ENCODE assay signal across 9 cellular contexts in the genomic region with DNA sequence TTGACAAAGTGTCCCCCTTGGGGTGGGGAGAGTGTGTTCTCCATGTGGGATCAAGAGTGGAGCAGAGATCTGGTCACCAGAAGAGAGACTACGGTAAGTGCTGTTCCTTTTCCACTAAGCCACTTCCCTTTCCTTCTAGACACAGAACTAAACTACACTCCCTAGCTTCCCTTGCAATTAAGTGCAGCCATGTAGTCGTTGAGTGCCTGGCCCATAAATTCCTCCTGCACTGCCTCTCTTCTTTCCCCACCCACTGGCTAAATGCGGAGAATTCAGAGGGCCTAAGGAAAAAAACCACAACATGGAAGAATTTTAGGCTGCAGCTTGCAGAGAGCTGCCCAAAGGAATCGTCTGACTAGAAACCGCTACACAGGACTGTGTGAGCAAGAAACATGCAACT. TPM values are rescaled to one million over a fixed set of nuclear protein-coding genes. Genes with fewer than 3 reads are reported as not detected.
A peak's percentile ranks its signal among the peaks of the same experiment; 100 is the strongest.
DNase-seq lines count a peak whose midpoint lies in the region; ATAC-seq and TF ChIP-seq lines count a peak whose summit lies in the region.
"Had no signal": no experiment of that assay in that cellular context is flagged by ENCODE, and none has a peak within 500 bp of the region (broad histone marks: within the 10 kb centered on the region; RNA-seq: fewer than 3 reads in every experiment).

No MANE protein-coding gene starts in this region.

- ATAC-seq in activated CD8-positive, alpha-beta T cell treated with anti-CD3 and anti-CD28 coated beads, Interleukin-2, amount 10 ng/mL, durations not matched to agents 7 days and 5 days = no peak
- ATAC-seq: esophagus mucosa had no signal

- H3K36me3 ChIP-seq in BJ (ENCODE audit: control insufficient read depth, insufficient read depth, low read length) (0 out of 2 replicates have a peak, but pooled peaks cover 1% of the 10 kb centered on the region), HUES48 (ENCODE audit: control insufficient read depth, insufficient read depth, low read length) (peaks cover 31% of the 10 kb centered on the region), mesodermal cell (ENCODE audit: control insufficient read depth, insufficient read depth, low read length) (peaks cover 43% of the 10 kb centered on the region)

- no peak overlapping the region for H3K27ac Mint-ChIP-seq in activated CD8-positive, alpha-beta T cell treated with anti-CD3 and anti-CD28 coated beads, Interleukin-2, amount 10 ng/mL, durations not matched to agents 7 days and 5 days

- peak overlapping the region; percentile 31 for H3K4me3 Mint-ChIP-seq in activated CD8-positive, alpha-beta T cell treated with anti-CD3 and anti-CD28 coated beads, Interleukin-2, amount 10 ng/mL, durations not matched to agents 7 days and 5 days

- H3K27me3 ChIP-seq in BJ (ENCODE audit: control insufficient read depth, insufficient read depth, low read length) = no peaks in the 10 kb centered on the region
- no peaks in the 10 kb centered on the region for H3K27me3 ChIP-seq in HUES48 (ENCODE audit: control insufficient read depth, insufficient read depth, low read length)

- 28 to 57% methylated on average over 2 to 3 of the region's 5 CpGs for WGBS in mesodermal cell (ENCODE audit: insufficient coverage in 2 of 2), 2 experiments

- POLR2A ChIA-PET in BJ (lab: Charles Lee) = no interaction called here
- POLR2A ChIA-PET in activated CD8-positive, alpha-beta T cell treated with anti-CD3 and anti-CD28 coated beads, Interleukin-2, amount 10 ng/mL, durations not matched to agents 7 days and 5 days (lab: Charles Lee) = interaction anchor here (0.9 to 4.9 kb wide), 3 partner anchors 22 to 51 kb away, joined by 3 to 47 read pairs (median 39); a partner anchor contains a TSS

- no peaks in the 10 kb centered on the region for H3K9me3 ChIP-seq in HUES48 (ENCODE audit: control insufficient read depth, insufficient read depth, low read length)
- peaks cover 10% of the 10 kb centered on the region for H3K9me3 ChIP-seq in mesodermal cell (ENCODE audit: control insufficient read depth, low read length)

- no peaks in the 10 kb centered on the region for H3K27me3 Mint-ChIP-seq in activated CD8-positive, alpha-beta T cell treated with anti-CD3 and anti-CD28 coated beads, Interleukin-2, amount 10 ng/mL, durations not matched to agents 7 days and 5 days (ENCODE audit: low read depth)

- H3K4me3 ChIP-seq in BJ (ENCODE audit: low read depth, low read length) = no peak overlapping the region
- H3K4me3 ChIP-seq in HUES48 (ENCODE audit: low read depth, low read length) = peak overlapping the region; percentile 100
- H3K4me3 ChIP-seq in mesodermal cell (ENCODE audit: extremely low read depth, insufficient read depth, low read length, poor library complexity, severe bottlenecking) = peak overlapping the region; percentile 83

- peaks cover 30% of the 10 kb centered on the region for H3K4me1 ChIP-seq in HUES48 (ENCODE audit: control insufficient read depth, insufficient read depth, low read length)
- peaks cover 16% of the 10 kb centered on the region for H3K4me1 ChIP-seq in mesodermal cell (ENCODE audit: control insufficient read depth, insufficient read depth, low read length, poor library complexity, severe bottlenecking)

- H3K4me1 Mint-ChIP-seq in activated CD8-positive, alpha-beta T cell treated with anti-CD3 and anti-CD28 coated beads, Interleukin-2, amount 10 ng/mL, durations not matched to agents 7 days and 5 days (ENCODE audit: low read depth) = peaks cover 44% of the 10 kb centered on the region

- DNase-seq in BJ (ENCODE audit: low read depth) = no peak
- no peak for DNase-seq in activated CD8-positive, alpha-beta T cell treated with anti-CD3 and anti-CD28 coated beads, Interleukin-2, amount 10 ng/mL, durations not matched to agents 7 days and 5 days
- DNase-seq in caudate nucleus (lab: John Stamatoyannopoulos, UW) = no peak
- no peak for DNase-seq in C1 segment of cervical spinal cord (lab: John Stamatoyannopoulos, UW)
- no peak for DNase-seq in NCI-H1048 (lab: John Stamatoyannopoulos, UW)
- DNase-seq in activated effector memory CD4-positive, alpha-beta T cell treated with Interleukin-2 at 50 U/mL for 16 hours = no peak

- CTCF ChIA-PET in BJ (lab: Yijun Ruan, JAX) = interaction anchor here (0.7 to 0.8 kb wide), 2 partner anchors 54 to 437 kb away, joined by 3 to 5 read pairs; no protein-coding TSS in a partner anchor
- CTCF ChIA-PET in activated CD8-positive, alpha-beta T cell treated with anti-CD3 and anti-CD28 coated beads, Interleukin-2, amount 10 ng/mL, durations not matched to agents 7 days and 5 days (lab: Charles Lee) = interaction anchor here (1.1 kb wide), 1 partner anchor 18 kb away, joined by 3 read pairs; no protein-coding TSS in a partner anchor

- H3K27ac ChIP-seq in HUES48 (ENCODE audit: low read depth, low read length) = peak overlapping the region; percentile 94
- peak overlapping the region; percentile 49 for H3K27ac ChIP-seq in mesodermal cell (ENCODE audit: low read depth, low read length, severe bottlenecking)
- no peak overlapping the region for H3K27ac ChIP-seq in caudate nucleus (ENCODE audit: low read depth, low read length)

- H3K9ac ChIP-seq in HUES48 (ENCODE audit: low read depth, low read length) = no peak overlapping the region

- 0 out of 2 replicates have a peak, but pooled peaks have one; percentile 18 for TF ChIP-seq CTCF in BJ (IDR thresholded peaks at IDR 0.05; ENCODE audit: insufficient read depth, low read depth, low read length)

- H3K36me3 Mint-ChIP-seq in activated CD8-positive, alpha-beta T cell treated with anti-CD3 and anti-CD28 coated beads, Interleukin-2, amount 10 ng/mL, durations not matched to agents 7 days and 5 days (ENCODE audit: low read depth) = peaks cover 32% of the 10 kb centered on the region

- H3K9me3 Mint-ChIP-seq in activated CD8-positive, alpha-beta T cell treated with anti-CD3 and anti-CD28 coated beads, Interleukin-2, amount 10 ng/mL, durations not matched to agents 7 days and 5 days (ENCODE audit: insufficient read depth) = peaks cover 3% of the 10 kb centered on the region

RNA-seq across cellular contexts. Expression of a gene that starts 1.5 kb away (rescaled TPM):
- 22.9 and 28.7 TPM in 2 replicates for polyA plus RNA-seq in BJ (2011; rRNA removed)
- polyA minus RNA-seq in BJ (2011; rRNA and poly(A)+ RNA removed) = 20.0 and 23.1 TPM in 2 replicates
- 10 to 100 TPM; 22.9 to 25.3 TPM for total RNA-seq in activated CD8-positive, alpha-beta T cell treated with anti-CD3 and anti-CD28 coated beads, Interleukin-2, amount 10 ng/mL, durations not matched to agents 7 days and 5 days
- polyA plus RNA-seq in mesodermal cell (2013, experiment 1 of 2) = 64.7 TPM
- polyA plus RNA-seq in mesodermal cell (2013, experiment 2 of 2) = 51.9 TPM

RNA-seq across cellular contexts. Expression of a gene that starts 1.6 kb away (rescaled TPM):
- 13.2 and 21.4 TPM in 2 replicates for polyA plus RNA-seq in BJ (2011; rRNA removed)
- 7.3 and 7.9 TPM in 2 replicates for polyA minus RNA-seq in BJ (2011; rRNA and poly(A)+ RNA removed)
- total RNA-seq in activated CD8-positive, alpha-beta T cell treated with anti-CD3 and anti-CD28 coated beads, Interleukin-2, amount 10 ng/mL, durations not matched to agents 7 days and 5 days = 10 to 100 TPM; 17.4 to 18.3 TPM
- polyA plus RNA-seq in mesodermal cell (2013, experiment 1 of 2) = 31.6 TPM
- polyA plus RNA-seq in mesodermal cell (2013, experiment 2 of 2) = 30.6 TPM

RNA-seq across cellular contexts. Expression of a gene that starts 24.0 kb away (rescaled TPM):
- polyA plus RNA-seq in BJ (2011; rRNA removed) = 9.8 and 20.4 TPM in 2 replicates
- 5.0 and 6.9 TPM in 2 replicates for polyA minus RNA-seq in BJ (2011; rRNA and poly(A)+ RNA removed)
- 10 to 100 TPM; 49.0 to 50.5 TPM for total RNA-seq in activated CD8-positive, alpha-beta T cell treated with anti-CD3 and anti-CD28 coated beads, Interleukin-2, amount 10 ng/mL, durations not matched to agents 7 days and 5 days
- polyA plus RNA-seq in mesodermal cell (2013, experiment 1 of 2) = 38.7 TPM
- 43.8 TPM for polyA plus RNA-seq in mesodermal cell (2013, experiment 2 of 2)

RNA-seq across cellular contexts. Expression of a gene that starts 51.1 kb away (rescaled TPM):
- polyA plus RNA-seq in BJ (2011; rRNA removed) = 0.31 and 0.32 TPM in 2 replicates
- 0.41 TPM in 1 of 2 replicates, not detected in the other for polyA minus RNA-seq in BJ (2011; rRNA and poly(A)+ RNA removed)
- 1 to 10 TPM; 2.1 to 2.6 TPM for total RNA-seq in activated CD8-positive, alpha-beta T cell treated with anti-CD3 and anti-CD28 coated beads, Interleukin-2, amount 10 ng/mL, durations not matched to agents 7 days and 5 days
- polyA plus RNA-seq in mesodermal cell (2013, experiment 1 of 2) = 1.1 TPM
- 1.3 TPM for polyA plus RNA-seq in mesodermal cell (2013, experiment 2 of 2)

RNA-seq across cellular contexts. Expression of a gene that starts 51.1 kb away (rescaled TPM):
- 21.5 and 31.8 TPM in 2 replicates for polyA plus RNA-seq in BJ (2011; rRNA removed)
- 11.5 and 14.7 TPM in 2 replicates for polyA minus RNA-seq in BJ (2011; rRNA and poly(A)+ RNA removed)
- total RNA-seq in activated CD8-positive, alpha-beta T cell treated with anti-CD3 and anti-CD28 coated beads, Interleukin-2, amount 10 ng/mL, durations not matched to agents 7 days and 5 days = 10 to 100 TPM; 28.7 to 33.0 TPM
- 14.9 TPM for polyA plus RNA-seq in mesodermal cell (2013, experiment 1 of 2)
- polyA plus RNA-seq in mesodermal cell (2013, experiment 2 of 2) = 14.6 TPM
